1 cellular context compared by ENCODE assay signal in the genomic region with DNA sequence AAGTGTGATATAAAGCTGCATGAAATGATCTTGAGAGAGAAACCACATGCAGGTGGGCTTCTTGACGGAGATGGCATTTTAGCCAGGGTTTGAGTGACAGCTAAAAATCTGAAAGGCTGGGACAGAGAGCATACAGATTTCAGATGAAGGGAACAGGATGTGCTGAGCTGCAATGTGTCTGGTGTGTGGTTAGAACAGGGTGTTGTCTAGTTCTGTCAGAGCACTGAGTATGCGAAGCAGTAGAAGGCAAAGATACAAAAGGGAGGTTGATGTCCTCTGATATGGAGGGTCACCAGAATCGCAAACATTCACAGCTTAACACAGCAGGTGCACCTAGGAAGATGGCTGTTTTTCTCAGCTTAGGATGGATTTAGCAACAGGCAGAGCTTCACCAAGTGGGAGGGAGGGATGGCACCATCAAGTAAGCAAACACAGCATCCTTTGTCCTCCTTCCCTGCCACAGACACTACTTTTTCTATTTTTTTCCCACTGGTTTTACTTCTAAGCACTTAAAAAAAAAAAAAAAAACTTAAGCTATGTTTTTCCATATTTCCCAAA.
TF ChIP-seq lines count a peak whose summit lies in the region.

No MANE protein-coding gene starts in this region.

TF ChIP-seq in GM23338, 12 proteins besides CTCF, POLR2A, EP300 and RAD21 (continued from another document):
- no peak for TF ChIP-seq REST (IDR thresholded peaks at IDR 0.05; ENCODE audit: unreplicated experiment)
- no peak for TF ChIP-seq STAT1 (IDR thresholded peaks at IDR 0.05; ENCODE audit: unreplicated experiment)
- no peak for TF ChIP-seq EZH2phosphoT487 (IDR thresholded peaks at IDR 0.05; ENCODE audit: unreplicated experiment)
- TF ChIP-seq ZNF331 (CRISPR knock-in tag; IDR thresholded peaks at IDR 0.05; ENCODE audit: low read depth) = no peak
- TF ChIP-seq, protein P1, sequence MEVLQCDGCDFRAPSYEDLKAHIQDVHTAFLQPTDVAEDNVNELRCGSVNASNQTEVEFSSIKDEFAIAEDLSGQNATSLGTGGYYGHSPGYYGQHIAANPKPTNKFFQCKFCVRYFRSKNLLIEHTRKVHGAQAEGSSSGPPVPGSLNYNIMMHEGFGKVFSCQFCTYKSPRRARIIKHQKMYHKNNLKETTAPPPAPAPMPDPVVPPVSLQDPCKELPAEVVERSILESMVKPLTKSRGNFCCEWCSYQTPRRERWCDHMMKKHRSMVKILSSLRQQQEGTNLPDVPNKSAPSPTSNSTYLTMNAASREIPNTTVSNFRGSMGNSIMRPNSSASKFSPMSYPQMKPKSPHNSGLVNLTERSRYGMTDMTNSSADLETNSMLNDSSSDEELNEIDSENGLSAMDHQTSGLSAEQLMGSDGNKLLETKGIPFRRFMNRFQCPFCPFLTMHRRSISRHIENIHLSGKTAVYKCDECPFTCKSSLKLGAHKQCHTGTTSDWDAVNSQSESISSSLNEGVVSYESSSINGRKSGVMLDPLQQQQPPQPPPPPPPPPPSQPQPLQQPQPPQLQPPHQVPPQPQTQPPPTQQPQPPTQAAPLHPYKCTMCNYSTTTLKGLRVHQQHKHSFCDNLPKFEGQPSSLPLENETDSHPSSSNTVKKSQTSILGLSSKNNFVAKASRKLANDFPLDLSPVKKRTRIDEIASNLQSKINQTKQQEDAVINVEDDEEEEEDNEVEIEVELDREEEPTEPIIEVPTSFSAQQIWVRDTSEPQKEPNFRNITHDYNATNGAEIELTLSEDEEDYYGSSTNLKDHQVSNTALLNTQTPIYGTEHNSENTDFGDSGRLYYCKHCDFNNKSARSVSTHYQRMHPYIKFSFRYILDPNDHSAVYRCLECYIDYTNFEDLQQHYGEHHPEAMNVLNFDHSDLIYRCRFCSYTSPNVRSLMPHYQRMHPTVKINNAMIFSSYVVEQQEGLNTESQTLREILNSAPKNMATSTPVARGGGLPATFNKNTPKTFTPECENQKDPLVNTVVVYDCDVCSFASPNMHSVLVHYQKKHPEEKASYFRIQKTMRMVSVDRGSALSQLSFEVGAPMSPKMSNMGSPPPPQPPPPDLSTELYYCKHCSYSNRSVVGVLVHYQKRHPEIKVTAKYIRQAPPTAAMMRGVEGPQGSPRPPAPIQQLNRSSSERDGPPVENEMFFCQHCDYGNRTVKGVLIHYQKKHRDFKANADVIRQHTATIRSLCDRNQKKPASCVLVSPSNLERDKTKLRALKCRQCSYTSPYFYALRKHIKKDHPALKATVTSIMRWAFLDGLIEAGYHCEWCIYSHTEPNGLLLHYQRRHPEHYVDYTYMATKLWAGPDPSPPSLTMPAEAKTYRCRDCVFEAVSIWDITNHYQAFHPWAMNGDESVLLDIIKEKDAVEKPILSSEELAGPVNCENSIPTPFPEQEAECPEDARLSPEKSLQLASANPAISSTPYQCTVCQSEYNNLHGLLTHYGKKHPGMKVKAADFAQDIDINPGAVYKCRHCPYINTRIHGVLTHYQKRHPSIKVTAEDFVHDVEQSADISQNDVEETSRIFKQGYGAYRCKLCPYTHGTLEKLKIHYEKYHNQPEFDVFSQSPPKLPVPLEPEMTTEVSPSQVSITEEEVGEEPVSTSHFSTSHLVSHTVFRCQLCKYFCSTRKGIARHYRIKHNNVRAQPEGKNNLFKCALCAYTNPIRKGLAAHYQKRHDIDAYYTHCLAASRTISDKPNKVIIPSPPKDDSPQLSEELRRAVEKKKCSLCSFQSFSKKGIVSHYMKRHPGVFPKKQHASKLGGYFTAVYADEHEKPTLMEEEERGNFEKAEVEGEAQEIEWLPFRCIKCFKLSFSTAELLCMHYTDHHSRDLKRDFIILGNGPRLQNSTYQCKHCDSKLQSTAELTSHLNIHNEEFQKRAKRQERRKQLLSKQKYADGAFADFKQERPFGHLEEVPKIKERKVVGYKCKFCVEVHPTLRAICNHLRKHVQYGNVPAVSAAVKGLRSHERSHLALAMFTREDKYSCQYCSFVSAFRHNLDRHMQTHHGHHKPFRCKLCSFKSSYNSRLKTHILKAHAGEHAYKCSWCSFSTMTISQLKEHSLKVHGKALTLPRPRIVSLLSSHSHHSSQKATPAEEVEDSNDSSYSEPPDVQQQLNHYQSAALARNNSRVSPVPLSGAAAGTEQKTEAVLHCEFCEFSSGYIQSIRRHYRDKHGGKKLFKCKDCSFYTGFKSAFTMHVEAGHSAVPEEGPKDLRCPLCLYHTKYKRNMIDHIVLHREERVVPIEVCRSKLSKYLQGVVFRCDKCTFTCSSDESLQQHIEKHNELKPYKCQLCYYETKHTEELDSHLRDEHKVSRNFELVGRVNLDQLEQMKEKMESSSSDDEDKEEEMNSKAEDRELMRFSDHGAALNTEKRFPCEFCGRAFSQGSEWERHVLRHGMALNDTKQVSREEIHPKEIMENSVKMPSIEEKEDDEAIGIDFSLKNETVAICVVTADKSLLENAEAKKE (CRISPR knock-in tag; IDR thresholded peaks at IDR 0.05) = no peak
- TF ChIP-seq ZNF114 (CRISPR knock-in tag; IDR thresholded peaks at IDR 0.05) = no peak
